Comparison of ENCODE assay signal across 19 cellular contexts in genomic region chr6:127162808-127163207, GRCh38. TPM values are rescaled to one million over a fixed set of nuclear protein-coding genes. Genes with fewer than 3 reads are reported as not detected.
"Had no signal": no experiment of that assay in that cellular context is flagged by ENCODE, and none has a peak within 500 bp of the region (broad histone marks: within the 10 kb centered on the region; RNA-seq: fewer than 3 reads in every experiment).

No MANE protein-coding gene starts in this region.

- H3K4me3 Mint-ChIP-seq: activated CD4-positive, alpha-beta memory T cell treated with anti-CD3 and anti-CD28 coated beads, Interleukin-2, amount 10 ng/mL, durations not matched to agents 7 days and 5 days; naive thymus-derived CD4-positive, alpha-beta T cell; stimulated activated naive CD8-positive, alpha-beta T cell treated with anti-CD3 and anti-CD28 coated beads, Interleukin-15, amount 100 ng/mL, for 72 hours had no signal

- H3K9me3 Mint-ChIP-seq: activated CD4-positive, alpha-beta memory T cell treated with anti-CD3 and anti-CD28 coated beads, Interleukin-2, amount 10 ng/mL, durations not matched to agents 7 days and 5 days; naive thymus-derived CD4-positive, alpha-beta T cell; stimulated activated naive CD8-positive, alpha-beta T cell treated with anti-CD3 and anti-CD28 coated beads, Interleukin-15, amount 100 ng/mL, for 72 hours had no signal

- H3K4me3 ChIP-seq: body of pancreas, esophagus squamous epithelium, lung, right lobe of liver, SJCRH30 had no signal

- H3K27ac ChIP-seq: body of pancreas, esophagus squamous epithelium, right lobe of liver, SJCRH30 had no signal

- ATAC-seq: body of pancreas; naive thymus-derived CD4-positive, alpha-beta T cell; right lobe of liver; stimulated activated naive CD8-positive, alpha-beta T cell treated with anti-CD3 and anti-CD28 coated beads, Interleukin-15, amount 100 ng/mL, for 72 hours had no signal

- H3K27me3 ChIP-seq: body of pancreas, esophagus squamous epithelium, right lobe of liver, SJCRH30 had no signal

- H3K36me3 ChIP-seq: esophagus squamous epithelium, right lobe of liver, SJCRH30 had no signal

- H3K9me3 ChIP-seq: body of pancreas, esophagus squamous epithelium, right lobe of liver, SJCRH30 had no signal

- H3K4me1 ChIP-seq: body of pancreas, right lobe of liver, SJCRH30 had no signal

- H3K36me3 Mint-ChIP-seq: naive thymus-derived CD4-positive, alpha-beta T cell had no signal

- H3K4me1 Mint-ChIP-seq: activated CD4-positive, alpha-beta memory T cell treated with anti-CD3 and anti-CD28 coated beads, Interleukin-2, amount 10 ng/mL, durations not matched to agents 7 days and 5 days; naive thymus-derived CD4-positive, alpha-beta T cell; stimulated activated naive CD8-positive, alpha-beta T cell treated with anti-CD3 and anti-CD28 coated beads, Interleukin-15, amount 100 ng/mL, for 72 hours had no signal

- H3K27ac Mint-ChIP-seq: activated CD4-positive, alpha-beta memory T cell treated with anti-CD3 and anti-CD28 coated beads, Interleukin-2, amount 10 ng/mL, durations not matched to agents 7 days and 5 days; naive thymus-derived CD4-positive, alpha-beta T cell; progenitor cell of endocrine pancreas; stimulated activated naive CD8-positive, alpha-beta T cell treated with anti-CD3 and anti-CD28 coated beads, Interleukin-15, amount 100 ng/mL, for 72 hours had no signal

- DNase-seq: activated CD4-positive, alpha-beta memory T cell treated with anti-CD3 and anti-CD28 coated beads, Interleukin-2, amount 10 ng/mL, durations not matched to agents 7 days and 5 days; activated CD4-positive, alpha-beta T cell treated with anti-CD3 and anti-CD28 coated beads for 1 hour; activated gamma-delta T cell treated with Interleukin-2 at 50 U/mL for 16 hours; activated T-cell treated with anti-CD3 and anti-CD28 coated beads, Interleukin-2, amount 50 U/mL, for 48 hours; body of pancreas; esophagus squamous epithelium; hypothalamus; naive thymus-derived CD4-positive, alpha-beta T cell; nucleus accumbens; right lobe of liver; SJCRH30; stimulated activated CD4-positive, alpha-beta T cell treated with anti-CD3 and anti-CD28 coated beads, Interleukin-15, amount 100 ng/mL, for 24 hours; stimulated activated CD4-positive, alpha-beta T cell treated with anti-CD3 and anti-CD28 coated beads, Interleukin-4, amount 100 ng/mL, for 4 hours; stimulated activated naive CD8-positive, alpha-beta T cell treated with anti-CD3 and anti-CD28 coated beads, Interleukin-15, amount 100 ng/mL, for 72 hours; SW 1271; T-helper 9 cell had no signal

- H3K27me3 Mint-ChIP-seq: progenitor cell of endocrine pancreas had no signal

RNA-seq across cellular contexts. Expression of gene RSPO3, which starts 44.3 kb away (rescaled TPM):
- total RNA-seq: activated CD4-positive, alpha-beta memory T cell treated with anti-CD3 and anti-CD28 coated beads, Interleukin-2, amount 10 ng/mL, durations not matched to agents 7 days and 5 days; mononuclear cell; naive thymus-derived CD4-positive, alpha-beta T cell; SJCRH30 had no signal
- polyA plus RNA-seq: naive thymus-derived CD4-positive, alpha-beta T cell had no signal
